ENCODE assay signal across 8 cellular contexts in the genomic region with DNA sequence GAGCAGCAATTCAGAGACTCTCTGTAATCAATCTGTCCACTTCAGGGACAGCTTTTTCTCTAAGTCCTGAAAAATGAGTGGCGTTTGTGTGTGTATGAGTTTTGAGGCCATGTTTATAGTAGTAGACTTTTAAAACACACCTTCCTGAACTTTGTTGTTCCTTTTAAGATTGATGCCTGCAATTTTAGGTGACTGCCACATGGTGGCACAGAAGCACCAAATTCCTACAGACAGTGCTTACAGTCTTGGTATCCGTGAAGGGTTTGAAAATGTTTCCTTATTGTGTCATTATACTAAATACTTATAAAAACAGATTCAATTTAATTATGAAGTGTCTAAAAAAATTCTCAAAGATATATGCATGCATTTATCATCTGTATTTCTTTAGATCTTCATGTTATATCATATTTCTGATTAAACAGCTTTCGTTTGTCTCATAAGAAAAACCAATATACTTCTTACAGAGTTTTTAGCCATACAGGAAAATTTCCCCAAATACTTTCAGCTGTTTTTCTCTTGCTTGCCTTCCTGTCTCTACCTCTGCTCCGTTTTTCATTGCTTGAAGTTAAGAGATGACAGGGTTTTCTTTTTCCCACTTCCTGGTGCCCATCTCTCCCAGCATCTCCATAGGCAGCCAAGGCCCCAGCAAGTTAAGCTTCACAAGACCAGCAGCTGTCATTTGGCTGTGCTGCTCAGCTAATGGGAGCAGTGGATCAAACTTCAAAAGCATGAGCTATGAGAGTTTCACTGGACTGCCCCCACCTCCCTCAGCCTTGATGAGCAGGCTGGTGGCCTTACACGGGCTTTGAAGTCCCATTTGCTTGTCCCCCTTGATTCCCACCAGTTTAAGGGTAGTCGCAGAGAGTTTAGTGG.
A peak's percentile ranks its signal among the peaks of the same experiment; 100 is the strongest.
DNase-seq lines count a peak whose midpoint lies in the region; ATAC-seq and TF ChIP-seq lines count a peak whose summit lies in the region.

No MANE protein-coding gene starts in this region.

- H3K4me2 ChIP-seq in osteoblast (ENCODE audit: insufficient read depth, low read length): no peak overlapping the region

- no peak for ATAC-seq in right cardiac atrium
- no peak for ATAC-seq in GM21529 (IDR thresholded peaks at IDR 0.05; ENCODE audit: unreplicated experiment)

- intact Hi-C loops in left ventricle myocardium inferior (cut with micrococcal nuclease): no loop called here
- intact Hi-C loops in right cardiac atrium (cut with DNase I): no loop called here
- intact Hi-C loops in colonic mucosa (cut with DNase I): no loop called here

- no peaks in the 10 kb centered on the region for H3K36me3 ChIP-seq in left ventricle myocardium inferior
- H3K36me3 ChIP-seq in colonic mucosa: no peaks in the 10 kb centered on the region
- no peaks in the 10 kb centered on the region for H3K36me3 ChIP-seq in osteoblast (ENCODE audit: insufficient read depth, low read length)

- WGBS in right cardiac atrium: 73% methylated on average over 6 of the region's 6 CpGs

- H2AFZ ChIP-seq in osteoblast (ENCODE audit: low read length): no peak overlapping the region

- no peak overlapping the region for H3K27ac ChIP-seq in left ventricle myocardium inferior (replicated peaks)
- no peak overlapping the region for H3K27ac ChIP-seq in right cardiac atrium (ENCODE audit: low read length)
- no peak overlapping the region for H3K27ac ChIP-seq in colonic mucosa
- no peak overlapping the region for H3K27ac ChIP-seq in osteoblast (ENCODE audit: low read depth, low read length)

- H3K27me3 ChIP-seq in left ventricle myocardium inferior (ENCODE audit: low read depth) (no peaks in the 10 kb centered on the region), right cardiac atrium (ENCODE audit: control insufficient read depth, insufficient read depth) (no peaks in the 10 kb centered on the region), colonic mucosa (no peaks in the 10 kb centered on the region), osteoblast (ENCODE audit: insufficient read depth, low read length) (no peaks in the 10 kb centered on the region)

- H3K4me3 ChIP-seq in left ventricle myocardium inferior (no peak overlapping the region), right cardiac atrium (ENCODE audit: low read length) (no peak overlapping the region), colonic mucosa (no peak overlapping the region), osteoblast (ENCODE audit: insufficient read depth, low read length) (no peak overlapping the region)

- no peaks in the 10 kb centered on the region for H3K79me2 ChIP-seq in osteoblast (ENCODE audit: insufficient read depth, low read length)

- H4K20me1 ChIP-seq in osteoblast (ENCODE audit: insufficient read depth, low read length): no peaks in the 10 kb centered on the region

- no peak for DNase-seq in left ventricle myocardium inferior
- DNase-seq in right cardiac atrium: no peak
- peak; percentile 5 for DNase-seq in MV-4-11 (lab: John Stamatoyannopoulos, UW)
- no peak for DNase-seq in colonic mucosa
- DNase-seq in osteoblast (ENCODE audit: insufficient read length, low spot score, missing footprints): no peak
- no peak for DNase-seq in COR-L47 (lab: John Stamatoyannopoulos, UW)
- no peak for DNase-seq in activated CD8-positive, alpha-beta memory T cell treated with anti-CD3 and anti-CD28 coated beads, Interleukin-2, amount 50 U/mL, for 48 hours

- H3K4me1 ChIP-seq in left ventricle myocardium inferior (peaks cover 34% of the 10 kb centered on the region), right cardiac atrium (ENCODE audit: control insufficient read depth, insufficient read depth, low read length) (no peaks in the 10 kb centered on the region), colonic mucosa (no peaks in the 10 kb centered on the region), osteoblast (ENCODE audit: insufficient read depth, low read length) (peaks cover 12% of the 10 kb centered on the region)

- no peak overlapping the region for H3K9ac ChIP-seq in colonic mucosa (ENCODE audit: low read depth in 2 of 2, low read length in 2 of 2)

- peak; percentile 59 for TF ChIP-seq CTCF in left ventricle myocardium inferior (IDR thresholded peaks at IDR 0.05; ENCODE audit: borderline replicate concordance)
- TF ChIP-seq CTCF in colonic mucosa (IDR thresholded peaks at IDR 0.05): peak; percentile 50
- peak; percentile 86 for TF ChIP-seq CTCF in osteoblast (IDR thresholded peaks at IDR 0.05; ENCODE audit: extremely low read depth, low read depth, low read length)

- H3K9me3 ChIP-seq in left ventricle myocardium inferior (replicated peaks) (peaks cover 8% of the 10 kb centered on the region), right cardiac atrium (ENCODE audit: control insufficient read depth, low read length) (no peaks in the 10 kb centered on the region), colonic mucosa (no peaks in the 10 kb centered on the region), osteoblast (ENCODE audit: low read depth, low read length) (no peaks in the 10 kb centered on the region)
